Comparison of ENCODE assay signal across 8 cellular contexts in genomic region chr12:40011775-40012129, GRCh38.
A peak's percentile ranks its signal among the peaks of the same experiment; 100 is the strongest.
DNase-seq lines count a peak whose midpoint lies in the region; ATAC-seq lines count a peak whose summit lies in the region.

No MANE protein-coding gene starts in this region.

- peak overlapping the region; percentile 50 for H3K9ac ChIP-seq in mesenchymal stem cell (ENCODE audit: low read length)

- no peak for DNase-seq in T-cell
- no peak for DNase-seq in mesenchymal stem cell
- no peak for DNase-seq in AG08396 (ENCODE audit: low spot score)
- DNase-seq in DMS53 treated with DMSO at 0.1 percent for 48 hours (lab: John Stamatoyannopoulos, UW; ENCODE audit: unreplicated experiment): no peak
- no peak for DNase-seq in NCI-H524 treated with DMSO at 0.1 percent for 48 hours (lab: John Stamatoyannopoulos, UW)
- DNase-seq in NCI-H345 (lab: John Stamatoyannopoulos, UW): no peak

- no peaks in the 10 kb centered on the region for H3K9me3 Mint-ChIP-seq in T-cell

- peaks cover 2% of the 10 kb centered on the region for H3K79me1 ChIP-seq in mesenchymal stem cell (replicated peaks; ENCODE audit: low read length, poor library complexity, severe bottlenecking)

- no peaks in the 10 kb centered on the region for H3K27me3 Mint-ChIP-seq in T-cell

- no peak overlapping the region for H3K14ac ChIP-seq in mesenchymal stem cell (ENCODE audit: low read length in 2 of 2)

- POLR2A ChIA-PET in T-cell (lab: Charles Lee): interaction anchor here in 1 of 2 donors (0.7 kb wide), 1 partner anchor 96 kb away, joined by 7 read pairs; no protein-coding TSS in a partner anchor

- no peak overlapping the region for H2AFZ ChIP-seq in mesenchymal stem cell (ENCODE audit: low read depth, low read length)

- H3K23ac ChIP-seq in mesenchymal stem cell (ENCODE audit: low read length in 2 of 2): no peak overlapping the region

- no peaks in the 10 kb centered on the region for H3K4me1 ChIP-seq in mesenchymal stem cell (ENCODE audit: control insufficient read depth, insufficient read depth, low read depth, low read length)

- H3K4me3 ChIP-seq in GM08714 (ENCODE audit: low read length) (peak overlapping the region; percentile 54; the same call in 1 of the 2 replicates), mesenchymal stem cell (ENCODE audit: insufficient read depth in 1 of 2, low read depth in 1 of 2, low read length in 2 of 2) (peak overlapping the region in 1 of 2 experiments; percentile 65)

- no peak overlapping the region for H4K8ac ChIP-seq in mesenchymal stem cell (ENCODE audit: low read length)

- no peaks in the 10 kb centered on the region for H3K36me3 ChIP-seq in mesenchymal stem cell (ENCODE audit: control insufficient read depth in 1 of 2, insufficient read depth in 2 of 2, low read depth in 1 of 2, low read length in 2 of 2)

- H2BK12ac ChIP-seq in mesenchymal stem cell (ENCODE audit: low read length in 2 of 2): peak overlapping the region in 1 of 2 experiments; percentile 98

- no peak overlapping the region for H3K27ac Mint-ChIP-seq in T-cell

- no peaks in the 10 kb centered on the region for H3K9me3 ChIP-seq in mesenchymal stem cell (ENCODE audit: control insufficient read depth, low read length)

- no peaks in the 10 kb centered on the region for H3K36me3 Mint-ChIP-seq in T-cell

- CTCF ChIA-PET in T-cell (lab: Charles Lee): interaction anchor here (0.6 to 3.2 kb wide), 11 partner anchors 14 to 143 kb away, joined by 3 to 46 read pairs (median 3); partner anchors contain the start of gene SLC2A13 (in 2 of the 2)

- no peak overlapping the region for H3K4me2 ChIP-seq in mesenchymal stem cell (ENCODE audit: low read length, poor library complexity, severe bottlenecking)

- H3K4ac ChIP-seq in mesenchymal stem cell (ENCODE audit: low read depth in 1 of 2, low read length in 2 of 2): peak overlapping the region; percentile 60 to 73

- H2AK5ac ChIP-seq in mesenchymal stem cell (ENCODE audit: low read length, severe bottlenecking): no peak overlapping the region

- H2BK120ac ChIP-seq in mesenchymal stem cell (ENCODE audit: low read depth, low read length): no peak overlapping the region

- no peak overlapping the region for H2BK5ac ChIP-seq in mesenchymal stem cell (ENCODE audit: low read depth, low read length, poor library complexity, severe bottlenecking)

- H4K91ac ChIP-seq in mesenchymal stem cell (ENCODE audit: low read length): no peak overlapping the region

- H3K27me3 ChIP-seq in mesenchymal stem cell (ENCODE audit: control insufficient read depth in 1 of 2, insufficient read depth in 1 of 2, low read length in 2 of 2): no peaks in the 10 kb centered on the region

- peak overlapping the region; percentile 47 to 66 (median 58) for H3K4me3 Mint-ChIP-seq in T-cell

- no peak overlapping the region for H2BK15ac ChIP-seq in mesenchymal stem cell (ENCODE audit: low read depth, poor library complexity, severe bottlenecking)

- 65% methylated on average over 3 of the region's 3 CpGs for WGBS in mesenchymal stem cell

- peak overlapping the region in 1 of 2 experiments; percentile 61 for H3K18ac ChIP-seq in mesenchymal stem cell (ENCODE audit: low read depth in 1 of 2, low read length in 2 of 2)

- ATAC-seq in HG02588 (IDR thresholded peaks at IDR 0.05; ENCODE audit: unreplicated experiment) (peak; percentile 16), T-cell (replicated peaks in 1 of 4) (peak in 1 of 4 experiments; percentile 24)

- H3K4me1 Mint-ChIP-seq in T-cell: peaks cover 11 to 21% (median 15%) of the 10 kb centered on the region in 3 donors

- no peak overlapping the region for H3K27ac ChIP-seq in mesenchymal stem cell (ENCODE audit: low read length, poor library complexity, severe bottlenecking)
